Comparison of ENCODE assay signal across 20 cellular contexts in genomic region chr12:94379479-94380113, GRCh38.
DNase-seq lines count a peak whose midpoint lies in the region; ATAC-seq lines count a peak whose summit lies in the region.
"Had no signal": no experiment of that assay in that cellular context is flagged by ENCODE, and none has a peak within 500 bp of the region (broad histone marks: within the 10 kb centered on the region; RNA-seq: fewer than 3 reads in every experiment).

No MANE protein-coding gene starts in this region.

- H3K4me1 Mint-ChIP-seq in activated T-helper 17 cell treated with anti-CD3 and anti-CD28 coated beads, Interleukin-2, amount 50 U/mL, for 72 hours = peaks cover 16% of the 10 kb centered on the region
- H3K4me1 Mint-ChIP-seq: T-helper 17 cell had no signal

- peak overlapping the region; percentile 44 for H3K4me3 Mint-ChIP-seq in activated T-helper 17 cell treated with anti-CD3 and anti-CD28 coated beads, Interleukin-2, amount 50 U/mL, for 72 hours
- H3K4me3 Mint-ChIP-seq: T-helper 17 cell, type B pancreatic cell had no signal

- H3K9me3 Mint-ChIP-seq in activated T-helper 17 cell treated with anti-CD3 and anti-CD28 coated beads, Interleukin-2, amount 50 U/mL, for 72 hours = peaks cover 6% of the 10 kb centered on the region

- no peaks in the 10 kb centered on the region for H3K27me3 Mint-ChIP-seq in activated T-helper 17 cell treated with anti-CD3 and anti-CD28 coated beads, Interleukin-2, amount 50 U/mL, for 72 hours
- H3K27me3 Mint-ChIP-seq: T-helper 17 cell, type B pancreatic cell had no signal

- ATAC-seq in activated CD4-positive, CD25-positive, alpha-beta regulatory T cell treated with anti-CD3 and anti-CD28 coated beads, Interleukin-2, amount 50 U/mL, for 24 hours = peak; percentile 80 to 82
- ATAC-seq in activated T-helper 17 cell treated with anti-CD3 and anti-CD28 coated beads, Interleukin-2, amount 50 U/mL, for 72 hours (replicated peaks) = peak; percentile 90
- ATAC-seq in GM18520 (IDR thresholded peaks at IDR 0.05; ENCODE audit: unreplicated experiment) = no peak
- ATAC-seq: Panc1, T-helper 17 cell had no signal

- peaks cover 59% of the 10 kb centered on the region for H3K36me3 Mint-ChIP-seq in activated T-helper 17 cell treated with anti-CD3 and anti-CD28 coated beads, Interleukin-2, amount 50 U/mL, for 72 hours (ENCODE audit: low read depth)

- peak overlapping the region; percentile 34 for H3K27ac Mint-ChIP-seq in activated T-helper 17 cell treated with anti-CD3 and anti-CD28 coated beads, Interleukin-2, amount 50 U/mL, for 72 hours
- H3K27ac Mint-ChIP-seq: type B pancreatic cell had no signal

- DNase-seq in activated CD4-positive, CD25-positive, alpha-beta regulatory T cell treated with anti-CD3 and anti-CD28 coated beads, Interleukin-2, amount 50 U/mL, for 72 hours = no peak
- DNase-seq in stimulated activated CD4-positive, alpha-beta T cell treated with anti-CD3 and anti-CD28 coated beads, Interleukin-15, amount 100 ng/mL, for 24 hours = peak; percentile 11
- no peak for DNase-seq in stimulated activated CD4-positive, alpha-beta T cell treated with anti-CD3 and anti-CD28 coated beads, Interleukin-12 subunit alpha, Interleukin-12 subunit beta, amount 100 ng/mL, for 4 hours
- DNase-seq in OCI-M1 (lab: John Stamatoyannopoulos, UW) = no peak
- no peak for DNase-seq in central memory CD4-positive, alpha-beta T cell
- DNase-seq: 8988T; activated CD8-positive, alpha-beta memory T cell treated with anti-CD3 and anti-CD28 coated beads, Interleukin-2, amount 50 U/mL, for 48 hours; BE2C; KG1; MV-4-11; NCI-H187; NCI-H226; SJCRH30; T-helper 17 cell; WERI-Rb-1 had no signal
